1 cellular context compared by ENCODE assay signal in genomic region chr1:32240140-32240951, GRCh38.
TF ChIP-seq lines count a peak whose summit lies in the region.

No MANE protein-coding gene starts in this region.

TF ChIP-seq in K562, 482 proteins besides CTCF, POLR2A, EP300 and RAD21:
- TF ChIP-seq ZNF133 (CRISPR knock-in tag; IDR thresholded peaks at IDR 0.05) (no peak), HNRNPUL1 (IDR thresholded peaks at IDR 0.05; ENCODE audit: low read length) (no peak), NUFIP1 (IDR thresholded peaks at IDR 0.05; ENCODE audit: partially characterized antibody) (no peak), XRCC4 (IDR thresholded peaks at IDR 0.05; ENCODE audit: extremely low read depth, insufficient read depth, insufficient read length) (no peak), ATF7 (IDR thresholded peaks at IDR 0.05) (no peak), ERF (CRISPR knock-in tag; IDR thresholded peaks at IDR 0.05) (no peak), MBD2 (IDR thresholded peaks at IDR 0.05; ENCODE audit: borderline replicate concordance, low read depth) (no peak), USF2 (CRISPR knock-in tag; IDR thresholded peaks at IDR 0.05) (no peak), ZBTB33 (CRISPR knock-in tag; IDR thresholded peaks at IDR 0.05) (peak; percentile 70; the same call in 1 of the 2 replicates), HNRNPL (IDR thresholded peaks at IDR 0.05; ENCODE audit: low read depth, low read length) (0 out of 2 replicates have a peak, but pooled peaks have one; percentile 24), EHMT2 (IDR thresholded peaks at IDR 0.05) (no peak)
